15 cellular contexts compared by ENCODE assay signal in the genomic region with DNA sequence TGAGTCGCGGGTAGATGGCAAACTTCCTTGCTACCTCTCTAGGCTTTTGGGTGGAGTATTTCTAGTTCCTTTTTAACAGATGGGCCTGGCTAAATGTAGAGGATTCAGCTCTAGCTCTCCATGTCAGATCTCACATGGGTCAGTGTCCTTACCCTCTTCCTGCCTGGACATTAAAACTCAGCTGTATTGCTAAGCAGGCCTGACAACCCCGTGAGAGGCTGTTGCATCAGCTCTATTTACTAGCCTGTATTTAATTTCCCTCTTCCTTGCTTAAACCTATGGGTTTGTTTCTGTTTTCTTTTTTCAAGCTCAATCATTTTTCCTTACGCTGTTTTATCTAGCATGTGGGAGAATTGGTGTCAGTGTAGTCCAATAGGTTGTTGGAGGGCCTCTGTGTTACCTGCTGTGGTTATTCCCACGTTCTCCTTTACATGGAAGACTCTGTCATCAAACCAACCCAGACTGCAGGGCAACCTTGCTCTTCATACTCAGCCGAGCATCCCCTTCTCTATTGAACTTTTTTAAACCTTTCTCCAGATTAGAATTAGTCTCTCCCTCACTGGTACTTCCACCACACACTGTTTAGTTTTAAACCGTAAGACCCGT.
DNase-seq lines count a peak whose midpoint lies in the region; ATAC-seq, FAIRE-seq and TF ChIP-seq lines count a peak whose summit lies in the region.
"Had no signal": no experiment of that assay in that cellular context is flagged by ENCODE, and none has a peak within 500 bp of the region (broad histone marks: within the 10 kb centered on the region; RNA-seq: fewer than 3 reads in every experiment).

No MANE protein-coding gene starts in this region.

- H3K4me3 ChIP-seq in mammary epithelial cell (replicated peaks in 1 of 3; ENCODE audit: insufficient read depth in 1 of 3, low read depth in 2 of 3, low read length in 3 of 3) (no peak overlapping the region), K562 (no peak overlapping the region), right cardiac atrium (ENCODE audit: low read length) (no peak overlapping the region), transverse colon (no peak overlapping the region)

- no peak for TF ChIP-seq RAD21 in K562 (CRISPR knock-in tag; conservative IDR thresholded peaks at IDR 0.05 in 1 of 2, IDR thresholded peaks at IDR 0.05 in 1 of 2)

- peak; percentile 6 for FAIRE-seq in K562 (lab: Jason Lieb, UNC)
- FAIRE-seq: GM12892 had no signal

- no peak overlapping the region for H3K9ac ChIP-seq in mammary epithelial cell (ENCODE audit: insufficient read depth, low read length)
- H3K9ac ChIP-seq in K562 (ENCODE audit: insufficient read depth in 1 of 2, low read depth in 2 of 2, low read length in 2 of 2): no peak overlapping the region
- H3K9ac ChIP-seq: parathyroid adenoma had no signal

- no peak overlapping the region for H2AFZ ChIP-seq in mammary epithelial cell (ENCODE audit: low read depth, low read length)
- no peak overlapping the region for H2AFZ ChIP-seq in K562 (ENCODE audit: low read depth, low read length)
- H2AFZ ChIP-seq: parathyroid adenoma had no signal

- H4K20me1 ChIP-seq in mammary epithelial cell (ENCODE audit: insufficient read depth, low read length): no peaks in the 10 kb centered on the region
- no peaks in the 10 kb centered on the region for H4K20me1 ChIP-seq in K562 (replicated peaks; ENCODE audit: control insufficient read depth, insufficient read depth, low read length)

- TF ChIP-seq EP300 in K562 (IDR thresholded peaks at IDR 0.05; ENCODE audit: low read length) (no peak), transverse colon (IDR thresholded peaks at IDR 0.05; ENCODE audit: low read depth) (no peak)

- peaks cover 18% of the 10 kb centered on the region for H3K9me3 Mint-ChIP-seq in MCF 10A (ENCODE audit: unreplicated experiment)
- H3K9me3 Mint-ChIP-seq in activated T-cell treated with anti-CD3 and anti-CD28 coated beads, Interleukin-2, amount 50 U/mL, for 72 hours: peaks cover 0 to 2% of the 10 kb centered on the region in 2 donors
- H3K9me3 Mint-ChIP-seq: activated T-helper 1 cell treated with anti-CD3 and anti-CD28 coated beads, Interleukin-12 subunit alpha, Interleukin-12 subunit beta, Interleukin-2, Interleukin-4 antibody, amounts not matched to agents 30 ng/mL and 10 ng/mL and 1 ng/mL, durations not matched to agents 14 hours and 24 hours and 36 hours; T-cell had no signal

- no peaks in the 10 kb centered on the region for H3K27me3 Mint-ChIP-seq in MCF 10A (ENCODE audit: insufficient read depth, unreplicated experiment)
- no peaks in the 10 kb centered on the region for H3K27me3 Mint-ChIP-seq in activated T-cell treated with anti-CD3 and anti-CD28 coated beads, Interleukin-2, amount 50 U/mL, for 72 hours (ENCODE audit: low read depth)
- H3K27me3 Mint-ChIP-seq: T-cell had no signal

- H3K4me1 ChIP-seq in mammary epithelial cell (ENCODE audit: insufficient read depth, low read length): peaks cover 14% of the 10 kb centered on the region
- H3K4me1 ChIP-seq in K562 (replicated peaks in 1 of 2; ENCODE audit: control insufficient read depth in 2 of 2, insufficient read depth in 2 of 2, low read length in 2 of 2): peaks cover 0 to 4% of the 10 kb centered on the region in 2 experiments; a peak in 2 of 5 replicates
- peaks cover 6% of the 10 kb centered on the region for H3K4me1 ChIP-seq in right cardiac atrium (ENCODE audit: control insufficient read depth, insufficient read depth, low read length)
- peaks cover 2 to 40% (median 24%) of the 10 kb centered on the region in 4 donors for H3K4me1 ChIP-seq in transverse colon
- H3K4me1 ChIP-seq: parathyroid adenoma had no signal

- peak overlapping the region; percentile 67 for H3K27ac Mint-ChIP-seq in MCF 10A (ENCODE audit: low read depth, unreplicated experiment)
- no peak overlapping the region for H3K27ac Mint-ChIP-seq in activated T-cell treated with anti-CD3 and anti-CD28 coated beads, Interleukin-2, amount 50 U/mL, for 72 hours
- H3K27ac Mint-ChIP-seq: activated T-helper 1 cell treated with anti-CD3 and anti-CD28 coated beads, Interleukin-12 subunit alpha, Interleukin-12 subunit beta, Interleukin-2, Interleukin-4 antibody, amounts not matched to agents 30 ng/mL and 10 ng/mL and 1 ng/mL, durations not matched to agents 14 hours and 24 hours and 36 hours; T-cell had no signal

- TF ChIP-seq POLR2A in K562 (conservative IDR thresholded peaks at IDR 0.05): no peak
- no peak for TF ChIP-seq POLR2A in transverse colon (IDR thresholded peaks at IDR 0.05)

- intact Hi-C loops in MCF 10A (cut with micrococcal nuclease) (loop anchor here (2.0 kb wide), 1 partner anchor 22 kb away; no protein-coding TSS in a partner anchor), mammary epithelial cell (cut with micrococcal nuclease) (loop anchor here (2.0 to 5.0 kb wide), 2 partner anchors 40 to 78 kb away; a partner anchor contains a TSS), K562 (cut with micrococcal nuclease) (no loop called here), right cardiac atrium (cut with DNase I) (no loop called here), transverse colon (cut with DNase I; ENCODE audit: low total_unique reads) (no loop called here)

- no peak for TF ChIP-seq CTCF in MCF 10A (IDR thresholded peaks at IDR 0.05; ENCODE audit: unreplicated experiment)
- no peak for TF ChIP-seq CTCF in mammary epithelial cell (conservative IDR thresholded peaks at IDR 0.05 in 1 of 2, IDR thresholded peaks at IDR 0.05 in 1 of 2; ENCODE audit: extremely low read depth in 1 of 2, insufficient read depth in 1 of 2, low read depth in 1 of 2, low read length in 2 of 2)
- no peak for TF ChIP-seq CTCF in K562 (IDR thresholded peaks at IDR 0.05 in 2 of 3, conservative IDR thresholded peaks at IDR 0.05 in 1 of 3; ENCODE audit: insufficient read depth in 2 of 3, low read depth in 1 of 3, low read length in 3 of 3)
- TF ChIP-seq CTCF in transverse colon (IDR thresholded peaks at IDR 0.05): no peak

- 100% methylated on average over 8 of the region's 8 CpGs for WGBS in mammary epithelial cell (ENCODE audit: low coverage, missing lambda C conversion rate)
- WGBS in K562 (ENCODE audit: insufficient coverage, low coverage, missing lambda C conversion rate): 14% methylated on average over 8 of the region's 8 CpGs
- 88% methylated on average over 8 of the region's 8 CpGs for WGBS in right cardiac atrium
- 55 to 69% methylated on average over 8 of the region's 8 CpGs for WGBS in transverse colon (ENCODE audit: low coverage in 1 of 2), 2 donors

- H3K9me3 ChIP-seq in mammary epithelial cell (replicated peaks; ENCODE audit: insufficient read depth, low read length) (peaks cover 4% of the 10 kb centered on the region), K562 (replicated peaks; ENCODE audit: control insufficient read depth, insufficient read depth, low read depth, low read length) (no peaks in the 10 kb centered on the region), right cardiac atrium (ENCODE audit: control insufficient read depth, low read length) (no peaks in the 10 kb centered on the region), transverse colon (no peaks in the 10 kb centered on the region)

- dilution Hi-C loops in mammary epithelial cell (cut with HindIII; ENCODE audit: low sequenced_read_pairs): no loop called here

- POLR2A ChIA-PET in MCF 10A (lab: Yijun Ruan, JAX): interaction anchor here (0.6 to 1.8 kb wide), 5 partner anchors 10 to 40 kb away, joined by 3 to 10 read pairs (median 4); no protein-coding TSS in a partner anchor
- POLR2A ChIA-PET in K562 (lab: Yijun Ruan, JAX): interaction anchor here (0.7 to 0.9 kb wide), 2 partner anchors 14 to 225 kb away, joined by 3 read pairs; no protein-coding TSS in a partner anchor

- no peaks in the 10 kb centered on the region for H3K36me3 ChIP-seq in mammary epithelial cell (ENCODE audit: insufficient read depth, low read length)
- H3K36me3 ChIP-seq in K562 (ENCODE audit: control insufficient read depth, insufficient read depth, low read length): no peaks in the 10 kb centered on the region
- H3K36me3 ChIP-seq in transverse colon: no peaks in the 10 kb centered on the region

- no peaks in the 10 kb centered on the region for H3K36me3 Mint-ChIP-seq in MCF 10A (ENCODE audit: insufficient read depth, unreplicated experiment)
- peaks cover 0 to 1% of the 10 kb centered on the region in 2 donors for H3K36me3 Mint-ChIP-seq in activated T-cell treated with anti-CD3 and anti-CD28 coated beads, Interleukin-2, amount 50 U/mL, for 72 hours (ENCODE audit: insufficient read depth in 2 of 2)
- H3K36me3 Mint-ChIP-seq: T-cell had no signal

- H3K4me2 ChIP-seq in mammary epithelial cell (ENCODE audit: insufficient read depth, low read depth, low read length) (no peak overlapping the region), K562 (ENCODE audit: insufficient read depth, low read length) (no peak overlapping the region)

- ATAC-seq in K562 (peak; percentile 63), right cardiac atrium (peak; percentile 65 to 68), GM19351 (IDR thresholded peaks at IDR 0.05; ENCODE audit: unreplicated experiment) (no peak), GM21529 (IDR thresholded peaks at IDR 0.05; ENCODE audit: unreplicated experiment) (no peak)
- no peak for ATAC-seq in activated T-cell treated with anti-CD3 and anti-CD28 coated beads, Interleukin-2, amount 50 U/mL, for 72 hours (replicated peaks in 1 of 2)
- ATAC-seq: T-cell had no signal

- H3K4me3 Mint-ChIP-seq in MCF 10A (ENCODE audit: unreplicated experiment): no peak overlapping the region
- no peak overlapping the region for H3K4me3 Mint-ChIP-seq in activated T-cell treated with anti-CD3 and anti-CD28 coated beads, Interleukin-2, amount 50 U/mL, for 72 hours
- H3K4me3 Mint-ChIP-seq: activated T-helper 1 cell treated with anti-CD3 and anti-CD28 coated beads, Interleukin-12 subunit alpha, Interleukin-12 subunit beta, Interleukin-2, Interleukin-4 antibody, amounts not matched to agents 30 ng/mL and 10 ng/mL and 1 ng/mL, durations not matched to agents 14 hours and 24 hours and 36 hours; T-cell had no signal

- no peaks in the 10 kb centered on the region for H3K79me2 ChIP-seq in mammary epithelial cell (ENCODE audit: insufficient read depth, low read length)
- H3K79me2 ChIP-seq in K562 (ENCODE audit: control insufficient read depth, insufficient read depth, low read length): no peaks in the 10 kb centered on the region
- H3K79me2 ChIP-seq: parathyroid adenoma had no signal

- no peak overlapping the region for H3K27ac ChIP-seq in mammary epithelial cell (ENCODE audit: insufficient read depth, low read depth, low read length)
- H3K27ac ChIP-seq in K562 (ENCODE audit: extremely low read depth, low read depth, low read length): no peak overlapping the region
- no peak overlapping the region for H3K27ac ChIP-seq in right cardiac atrium (ENCODE audit: low read length)
- peak overlapping the region; percentile 72 to 79 (median 75) for H3K27ac ChIP-seq in transverse colon
- H3K27ac ChIP-seq: parathyroid adenoma had no signal

- CTCF ChIA-PET in MCF 10A (lab: Yijun Ruan, JAX) (interaction anchor here (0.8 kb wide), 1 partner anchor 41 kb away, joined by 3 read pairs; no protein-coding TSS in a partner anchor), mammary epithelial cell (lab: Charles Lee; ENCODE audit: low non-redundant PET) (no interaction called here), K562 (lab: Yijun Ruan, JAX; ENCODE audit: low intra/inter-chr PET ratio) (no interaction called here)

- no peaks in the 10 kb centered on the region for H3K9me1 ChIP-seq in K562 (ENCODE audit: control insufficient read depth, insufficient read depth, low read length)

- no peak for DNase-seq in MCF 10A (ENCODE audit: unreplicated experiment)
- no peak for DNase-seq in mammary epithelial cell
- DNase-seq in K562 (ENCODE audit: extremely low read depth in 1 of 4, low spot score in 3 of 4): no peak
- DNase-seq in right cardiac atrium: no peak
- DNase-seq in transverse colon: peak; percentile 44
- DNase-seq in activated T-cell treated with anti-CD3 and anti-CD28 coated beads, Interleukin-2, amount 50 U/mL, for 72 hours: no peak
- DNase-seq: activated CD4-positive, alpha-beta T cell treated with anti-CD3 and anti-CD28 coated beads, Interleukin-2, amount 50 U/mL, for 4 hours; KG1; stimulated activated CD4-positive, alpha-beta T cell treated with anti-CD3 and anti-CD28 coated beads, Interleukin-2, amount 100 ng/mL, for 24 hours; T-cell had no signal

- H3K27me3 ChIP-seq in mammary epithelial cell (ENCODE audit: insufficient read depth, low read length) (no peaks in the 10 kb centered on the region), K562 (ENCODE audit: control insufficient read depth in 2 of 2, insufficient read depth in 2 of 2, low read length in 2 of 2) (peaks cover 0 to under 1% of the 10 kb centered on the region in 2 experiments; a peak in 2 of 5 replicates), right cardiac atrium (ENCODE audit: control insufficient read depth, insufficient read depth) (no peaks in the 10 kb centered on the region), transverse colon (no peaks in the 10 kb centered on the region)

- in situ Hi-C loops in mammary epithelial cell (cut with MboI; ENCODE audit: low sequenced_read_pairs in 2 of 2): no loop called here
- in situ Hi-C loops in K562 (cut with MboI): no loop called here
- in situ Hi-C loops in transverse colon (cut with MboI; ENCODE audit: low pct_ligation_motif_present in 1 of 4, low pct_unique_long_range_greater_than_20kb in 1 of 4, low sequenced_read_pairs in 3 of 4): no loop called here

- peaks cover 22% of the 10 kb centered on the region for H3K4me1 Mint-ChIP-seq in MCF 10A (ENCODE audit: insufficient read depth, unreplicated experiment)
- peaks cover 9% of the 10 kb centered on the region for H3K4me1 Mint-ChIP-seq in activated T-cell treated with anti-CD3 and anti-CD28 coated beads, Interleukin-2, amount 50 U/mL, for 72 hours (ENCODE audit: low read depth)
- H3K4me1 Mint-ChIP-seq: T-cell had no signal

- BruUV-seq in MCF 10A (replicated peaks; lab: Mats Ljungman, UMichigan) (no TSS peak), mammary epithelial cell (replicated peaks; lab: Mats Ljungman, UMichigan) (no TSS peak), K562 (replicated peaks; lab: Mats Ljungman, UMichigan) (no TSS peak)

Comparison
In these comparisons a context has a peak if more than half of its experiments do, and no peak if none do; other contexts are left out.
1. H3K27ac ChIP-seq: peak in transverse colon (4 of 4); none in mammary epithelial cell (single experiment), K562 (single experiment) and right cardiac atrium (single experiment).
2. ATAC-seq: peak in K562 (single experiment) and right cardiac atrium (2 of 2); none in activated T-cell treated with anti-CD3 and anti-CD28 coated beads, Interleukin-2, amount 50 U/mL, for 72 hours (0 of 2), GM19351 (single experiment) and GM21529 (single experiment).
3. intact Hi-C loops: an anchor here in MCF 10A (2.0 kb wide) and mammary epithelial cell (2.0 to 5.0 kb wide); none called in K562, right cardiac atrium and transverse colon.